ENCODE assay signal across 8 cellular contexts in the genomic region with DNA sequence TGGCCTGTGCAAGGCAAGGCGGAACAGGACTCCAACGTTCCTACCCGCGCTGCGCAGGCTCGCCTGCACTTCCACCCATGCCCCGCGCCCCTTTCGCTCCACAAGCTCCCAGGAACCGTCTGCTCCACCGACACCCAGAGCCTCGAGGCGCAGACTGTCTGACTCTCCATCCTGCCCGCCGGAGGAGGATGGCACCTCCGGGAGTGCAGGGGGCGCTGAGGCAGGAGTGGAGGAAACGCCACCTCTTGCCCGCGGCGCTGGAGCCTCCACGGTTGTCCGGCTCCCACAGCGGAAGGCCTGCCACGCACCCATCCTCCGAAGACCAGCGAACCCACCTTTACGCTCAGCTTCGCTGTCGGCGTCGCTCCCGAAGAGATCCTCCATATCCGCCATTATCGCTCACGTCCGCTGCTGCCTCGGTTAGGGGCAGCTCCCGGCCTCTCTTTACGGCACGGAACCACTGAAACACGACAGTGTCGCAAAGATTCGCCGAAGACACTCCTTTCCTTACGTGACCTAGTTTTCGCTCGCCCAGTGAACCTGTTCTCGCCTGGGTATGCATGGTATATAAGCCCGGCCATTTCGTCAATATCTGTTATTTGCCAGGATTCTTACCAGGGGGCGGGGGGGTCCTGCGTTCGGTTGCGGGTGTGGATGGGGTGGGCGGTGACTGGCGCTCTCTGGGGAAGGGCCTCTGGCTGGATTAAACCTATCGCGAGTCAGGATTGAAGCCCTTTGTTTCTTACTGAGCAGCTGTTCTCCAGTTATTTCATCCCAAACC. TPM values are rescaled to one million over a fixed set of nuclear protein-coding genes. Genes with fewer than 3 reads are reported as not detected.
DNase-seq lines count a peak whose midpoint lies in the region; ATAC-seq and TF ChIP-seq lines count a peak whose summit lies in the region.

A gene (minus strand): TSS at position 426 of the 781 bp plus-strand sequence. CDS start 33 bp downstream, at position 393.

- H3K27ac ChIP-seq in CD8-positive, alpha-beta T cell (ENCODE audit: low read depth, low read length): peak within 1 kb of the TSS; percentile 69
- peak within 1 kb of the TSS; percentile 28 for H3K27ac ChIP-seq in ectodermal cell (ENCODE audit: insufficient read depth, low read depth, low read length, poor library complexity, severe bottlenecking)
- peak within 1 kb of the TSS; percentile 41 to 97 for H3K27ac ChIP-seq in lung (ENCODE audit: low read depth in 1 of 2, low read length in 1 of 2)

- H3K4me3 ChIP-seq in CD8-positive, alpha-beta T cell (ENCODE audit: low read depth, low read length): peak within 1 kb of the TSS; percentile 85
- H3K4me3 ChIP-seq in ectodermal cell (ENCODE audit: insufficient read depth, low read depth, low read length): peak within 1 kb of the TSS; percentile 89
- peak within 1 kb of the TSS; percentile 88 for H3K4me3 ChIP-seq in lung

- H3K27me3 Mint-ChIP-seq in CD8-positive, alpha-beta T cell (ENCODE audit: low read depth): no peaks in the 10 kb centered on the region
- no peaks in the 10 kb centered on the region for H3K27me3 Mint-ChIP-seq in activated CD4-positive, alpha-beta memory T cell treated with anti-CD3 and anti-CD28 coated beads, Interleukin-2, amount 10 ng/mL, durations not matched to agents 7 days and 5 days

- H3K9me3 Mint-ChIP-seq in CD8-positive, alpha-beta T cell: peaks cover 7% of the 10 kb centered on the region
- peaks cover 8% of the 10 kb centered on the region for H3K9me3 Mint-ChIP-seq in activated CD4-positive, alpha-beta memory T cell treated with anti-CD3 and anti-CD28 coated beads, Interleukin-2, amount 10 ng/mL, durations not matched to agents 7 days and 5 days

- ATAC-seq in CD8-positive, alpha-beta T cell: peak; percentile 91
- ATAC-seq in GM19452 (IDR thresholded peaks at IDR 0.05; ENCODE audit: unreplicated experiment) (peak; percentile 89), lung (ENCODE audit: insufficient read depth, low FRiP score) (peak; percentile 98)

- no peaks in the 10 kb centered on the region for H3K9me3 ChIP-seq in CD8-positive, alpha-beta T cell (ENCODE audit: low read length)
- H3K9me3 ChIP-seq in ectodermal cell (ENCODE audit: control insufficient read depth, low read length): no peaks in the 10 kb centered on the region
- peaks cover 0 to 4% of the 10 kb centered on the region in 2 donors for H3K9me3 ChIP-seq in lung (ENCODE audit: control insufficient read depth in 2 of 2, insufficient read depth in 1 of 2, low read length in 1 of 2)

- TF ChIP-seq CTCF in CD8-positive, alpha-beta T cell (IDR thresholded peaks at IDR 0.05): peak; percentile 26
- no peak for TF ChIP-seq CTCF in lung (IDR thresholded peaks at IDR 0.05; ENCODE audit: control extremely low read depth, extremely low read depth)

- peaks cover 17% of the 10 kb centered on the region for H3K36me3 Mint-ChIP-seq in CD8-positive, alpha-beta T cell
- H3K36me3 Mint-ChIP-seq in activated CD4-positive, alpha-beta memory T cell treated with anti-CD3 and anti-CD28 coated beads, Interleukin-2, amount 10 ng/mL, durations not matched to agents 7 days and 5 days (ENCODE audit: low read depth): peaks cover 20% of the 10 kb centered on the region

- peak; percentile 72 to 93 (median 85) for DNase-seq in CD8-positive, alpha-beta T cell
- DNase-seq in HK-2 (ENCODE audit: unreplicated experiment) (peak; percentile 83), NCI-H82 treated with DMSO at 0.1 percent for 48 hours (lab: John Stamatoyannopoulos, UW; ENCODE audit: unreplicated experiment) (peak; percentile 98), lung (ENCODE audit: low spot score) (peak; percentile 91)
- peak; percentile 92 for DNase-seq in activated CD4-positive, alpha-beta memory T cell treated with anti-CD3 and anti-CD28 coated beads, Interleukin-2, amount 10 ng/mL, durations not matched to agents 7 days and 5 days
- peak; percentile 57 to 79 (median 73) for DNase-seq in stimulated activated CD4-positive, alpha-beta T cell treated with anti-CD3 and anti-CD28 coated beads, TNF-alpha, amount 100 ng/mL, for 4 hours (ENCODE audit: low read depth in 3 of 3)

- no peaks in the 10 kb centered on the region for H3K36me3 ChIP-seq in CD8-positive, alpha-beta T cell (ENCODE audit: insufficient read depth, low read length)
- H3K36me3 ChIP-seq in ectodermal cell (ENCODE audit: control insufficient read depth, insufficient read depth, low read length) (no peaks in the 10 kb centered on the region), lung (ENCODE audit: control insufficient read depth in 2 of 2, insufficient read depth in 2 of 2, low read length in 2 of 2) (no peaks in the 10 kb centered on the region)

- CTCF ChIA-PET in CD8-positive, alpha-beta T cell (lab: Charles Lee): interaction anchor here (0.7 to 3.8 kb wide), 7 partner anchors 9 to 195 kb away, joined by 4 to 15 read pairs (median 5); no protein-coding TSS in a partner anchor
- CTCF ChIA-PET in activated CD4-positive, alpha-beta memory T cell treated with anti-CD3 and anti-CD28 coated beads, Interleukin-2, amount 10 ng/mL, durations not matched to agents 7 days and 5 days (lab: Charles Lee): interaction anchor here (0.8 to 3.4 kb wide), 11 partner anchors 9 to 321 kb away, joined by 3 to 21 read pairs (median 5); no protein-coding TSS in a partner anchor

- H3K27ac Mint-ChIP-seq in CD8-positive, alpha-beta T cell: peak within 1 kb of the TSS; percentile 99
- peak within 1 kb of the TSS; percentile 87 for H3K27ac Mint-ChIP-seq in activated CD4-positive, alpha-beta memory T cell treated with anti-CD3 and anti-CD28 coated beads, Interleukin-2, amount 10 ng/mL, durations not matched to agents 7 days and 5 days

- WGBS in ectodermal cell, 2 experiments: 0% methylated on average over 59 of the region's 59 CpGs
- 0% methylated on average over 59 of the region's 59 CpGs for WGBS in lung, 2 donors

- H3K4me3 Mint-ChIP-seq in CD8-positive, alpha-beta T cell: peak within 1 kb of the TSS; percentile 99
- H3K4me3 Mint-ChIP-seq in activated CD4-positive, alpha-beta memory T cell treated with anti-CD3 and anti-CD28 coated beads, Interleukin-2, amount 10 ng/mL, durations not matched to agents 7 days and 5 days: peak within 1 kb of the TSS; percentile 93

- POLR2A ChIA-PET in CD8-positive, alpha-beta T cell (lab: Charles Lee): interaction anchor here (0.5 to 3.8 kb wide), 16 partner anchors 10 to 264 kb away, joined by 3 to 20 read pairs (median 4); a partner anchor contains a TSS
- POLR2A ChIA-PET in activated CD4-positive, alpha-beta memory T cell treated with anti-CD3 and anti-CD28 coated beads, Interleukin-2, amount 10 ng/mL, durations not matched to agents 7 days and 5 days (lab: Charles Lee): interaction anchor here (0.6 to 3.1 kb wide), 26 partner anchors 9 to 587 kb away, joined by 3 to 47 read pairs (median 4); no protein-coding TSS in a partner anchor

- H3K4me1 ChIP-seq in CD8-positive, alpha-beta T cell (ENCODE audit: insufficient read depth, low read length): peaks cover 13% of the 10 kb centered on the region
- H3K4me1 ChIP-seq in ectodermal cell (ENCODE audit: control insufficient read depth, insufficient read depth, low read length) (peaks cover 4% of the 10 kb centered on the region), lung (ENCODE audit: control insufficient read depth in 2 of 2, insufficient read depth in 2 of 2, low read length in 2 of 2) (peaks cover 5 to 6% of the 10 kb centered on the region in 2 donors)

- H3K4me1 Mint-ChIP-seq in CD8-positive, alpha-beta T cell (ENCODE audit: low read depth): peaks cover 21% of the 10 kb centered on the region
- peaks cover 33% of the 10 kb centered on the region for H3K4me1 Mint-ChIP-seq in activated CD4-positive, alpha-beta memory T cell treated with anti-CD3 and anti-CD28 coated beads, Interleukin-2, amount 10 ng/mL, durations not matched to agents 7 days and 5 days

- intact Hi-C loops in CD8-positive, alpha-beta T cell (cut with DNase I, micrococcal nuclease): loop anchor here (1.0 to 5.0 kb wide), 7 partner anchors 48 to 708 kb away; a partner anchor contains a TSS

- no peaks in the 10 kb centered on the region for H3K27me3 ChIP-seq in CD8-positive, alpha-beta T cell (ENCODE audit: insufficient read depth, low read length)
- H3K27me3 ChIP-seq in ectodermal cell (ENCODE audit: control insufficient read depth, insufficient read depth, low read length, poor library complexity, severe bottlenecking): no peaks in the 10 kb centered on the region
- no peaks in the 10 kb centered on the region for H3K27me3 ChIP-seq in lung (ENCODE audit: control insufficient read depth, insufficient read depth)

RNA-seq across cellular contexts. Expression of the gene that starts here (rescaled TPM):
- 1 to 10 TPM; 9.4 TPM for total RNA-seq in CD8-positive, alpha-beta T cell
- total RNA-seq in activated CD4-positive, alpha-beta memory T cell treated with anti-CD3 and anti-CD28 coated beads, Interleukin-2, amount 10 ng/mL, durations not matched to agents 7 days and 5 days: 10 to 100 TPM; 31.2 to 32.8 TPM
- 31.5 TPM for polyA plus RNA-seq in ectodermal cell (2013, experiment 1 of 4)
- 30.7 TPM for polyA plus RNA-seq in ectodermal cell (2013, experiment 2 of 4)
- polyA plus RNA-seq in ectodermal cell (2013, experiment 3 of 4): 26.6 TPM
- 30.2 TPM for polyA plus RNA-seq in ectodermal cell (2013, experiment 4 of 4)
- 10 to 100 TPM; 12.4 to 25.4 TPM for total RNA-seq in lung
- polyA plus RNA-seq in lung: 10 to 100 TPM in 1 of 2 donors, 1 to 10 TPM in 1; 7.1 to 12.3 TPM

Comparison
In these comparisons a context has a peak if more than half of its experiments do, and no peak if none do; other contexts are left out.
1. Peak in every context shown above with its lines: DNase-seq, ATAC-seq, H3K4me3 ChIP-seq and H3K27ac ChIP-seq.